In the genomic region with DNA sequence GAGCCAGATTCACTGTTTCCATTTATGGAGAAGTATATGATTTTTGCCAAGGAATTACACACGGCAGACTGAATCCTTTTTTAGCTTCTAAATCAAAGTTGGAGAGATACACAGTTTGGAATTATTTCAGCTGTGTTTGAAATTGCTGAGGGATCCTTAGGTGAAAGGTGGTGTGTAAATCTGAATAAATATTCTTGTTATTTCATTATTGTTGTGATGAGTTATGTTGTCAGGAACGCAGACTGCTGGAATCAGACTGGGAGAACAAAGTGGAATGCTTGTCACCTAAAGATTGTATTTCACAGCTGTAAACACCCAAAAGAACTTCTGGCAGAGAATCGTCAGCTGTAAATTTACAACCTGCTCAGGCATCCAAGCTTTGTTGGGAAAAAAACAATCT, we compare ENCODE assay signal across 22 cellular contexts.
"Had no signal": no experiment of that assay in that cellular context is flagged by ENCODE, and none has a peak within 500 bp of the region (broad histone marks: within the 10 kb centered on the region; RNA-seq: fewer than 3 reads in every experiment).

No MANE protein-coding gene starts in this region.

- H3K27ac ChIP-seq: cardiac muscle cell, left ventricle myocardium inferior, parathyroid adenoma, thyroid gland had no signal

- H3K9me3 ChIP-seq: left ventricle myocardium inferior, mucosa of descending colon, thyroid gland had no signal

- H3K4me3 Mint-ChIP-seq: activated CD4-positive, alpha-beta T cell treated with anti-CD3 and anti-CD28 coated beads, Interleukin-2, amount 10 ng/mL, durations not matched to agents 24 days and 14 days; activated CD8-positive, alpha-beta T cell treated with anti-CD3 and anti-CD28 coated beads, Interleukin-2, amount 10 ng/mL, durations not matched to agents 7 days and 5 days; activated naive CD4-positive, alpha-beta T cell treated with anti-CD3 and anti-CD28 coated beads for 36 hours; activated T-cell treated with anti-CD3 and anti-CD28 coated beads, Interleukin-2, amount 50 U/mL, for 4 hours; memory B cell; naive B cell; stimulated activated memory B cell treated with anti-CD40 and anti-IgM and Interleukin-4, amounts not matched to agents 10 μg/mL and 1 μg/mL and 100 μg/mL, for 72 hours; T-cell had no signal

- H3K27me3 ChIP-seq: cardiac muscle cell, thyroid gland had no signal

- H3K9me3 Mint-ChIP-seq: activated CD4-positive, alpha-beta T cell treated with anti-CD3 and anti-CD28 coated beads, Interleukin-2, amount 10 ng/mL, durations not matched to agents 24 days and 14 days; activated naive CD4-positive, alpha-beta T cell treated with anti-CD3 and anti-CD28 coated beads for 36 hours; activated T-cell treated with anti-CD3 and anti-CD28 coated beads, Interleukin-2, amount 50 U/mL, for 4 hours; memory B cell; stimulated activated memory B cell treated with anti-CD40 and anti-IgM and Interleukin-4, amounts not matched to agents 10 μg/mL and 1 μg/mL and 100 μg/mL, for 72 hours; T-cell had no signal

- H3K79me2 ChIP-seq: parathyroid adenoma had no signal

- H3K27ac Mint-ChIP-seq: activated CD4-positive, alpha-beta T cell treated with anti-CD3 and anti-CD28 coated beads, Interleukin-2, amount 10 ng/mL, durations not matched to agents 24 days and 14 days; activated CD8-positive, alpha-beta T cell treated with anti-CD3 and anti-CD28 coated beads, Interleukin-2, amount 10 ng/mL, durations not matched to agents 7 days and 5 days; activated naive CD4-positive, alpha-beta T cell treated with anti-CD3 and anti-CD28 coated beads for 36 hours; memory B cell; stimulated activated memory B cell treated with anti-CD40 and anti-IgM and Interleukin-4, amounts not matched to agents 10 μg/mL and 1 μg/mL and 100 μg/mL, for 72 hours; T-cell had no signal

- H3K36me3 Mint-ChIP-seq: memory B cell; naive B cell; stimulated activated memory B cell treated with anti-CD40 and anti-IgM and Interleukin-4, amounts not matched to agents 10 μg/mL and 1 μg/mL and 100 μg/mL, for 72 hours; T-cell had no signal

- H3K4me3 ChIP-seq: cardiac muscle cell, left ventricle myocardium inferior, mucosa of descending colon, thyroid gland had no signal

- DNase-seq: activated CD4-positive, alpha-beta T cell treated with anti-CD3 and anti-CD28 coated beads, Interleukin-2, amount 10 ng/mL, durations not matched to agents 24 days and 14 days; activated CD8-positive, alpha-beta T cell treated with anti-CD3 and anti-CD28 coated beads, Interleukin-2, amount 10 ng/mL, durations not matched to agents 7 days and 5 days; activated naive CD4-positive, alpha-beta T cell treated with anti-CD3 and anti-CD28 coated beads for 36 hours; activated T-cell treated with anti-CD3 and anti-CD28 coated beads, Interleukin-2, amount 50 U/mL, for 4 hours; anterior cingulate cortex; dermis blood vessel endothelial cell; effector memory CD4-positive, alpha-beta T cell; foreskin melanocyte; left ventricle myocardium inferior; mucosa of descending colon; naive B cell; stimulated activated CD4-positive, alpha-beta T cell treated with anti-CD3 and anti-CD28 coated beads, Interleukin-4, amount 100 ng/mL, for 4 hours; T-cell; T1000; thyroid gland had no signal

- H3K9ac ChIP-seq: parathyroid adenoma had no signal

- H3K36me3 ChIP-seq: cardiac muscle cell, left ventricle myocardium inferior, thyroid gland had no signal

- FAIRE-seq: urothelium cell line had no signal

- H3K4me1 Mint-ChIP-seq: activated CD4-positive, alpha-beta T cell treated with anti-CD3 and anti-CD28 coated beads, Interleukin-2, amount 10 ng/mL, durations not matched to agents 24 days and 14 days; memory B cell; naive B cell; stimulated activated memory B cell treated with anti-CD40 and anti-IgM and Interleukin-4, amounts not matched to agents 10 μg/mL and 1 μg/mL and 100 μg/mL, for 72 hours; T-cell had no signal

- H3K4me1 ChIP-seq: left ventricle myocardium inferior, parathyroid adenoma, thyroid gland had no signal

- ATAC-seq: activated CD8-positive, alpha-beta T cell treated with anti-CD3 and anti-CD28 coated beads, Interleukin-2, amount 10 ng/mL, durations not matched to agents 7 days and 5 days; activated T-cell treated with anti-CD3 and anti-CD28 coated beads, Interleukin-2, amount 50 U/mL, for 4 hours; mucosa of descending colon; sciatic nerve; SK-N-SH treated with all-trans-retinoic acid at 6 μM for 48 hours; stimulated activated memory B cell treated with anti-CD40 and anti-IgM and Interleukin-4, amounts not matched to agents 10 μg/mL and 1 μg/mL and 100 μg/mL, for 72 hours; T-cell had no signal
